21 cellular contexts compared by ENCODE assay signal in the genomic region with DNA sequence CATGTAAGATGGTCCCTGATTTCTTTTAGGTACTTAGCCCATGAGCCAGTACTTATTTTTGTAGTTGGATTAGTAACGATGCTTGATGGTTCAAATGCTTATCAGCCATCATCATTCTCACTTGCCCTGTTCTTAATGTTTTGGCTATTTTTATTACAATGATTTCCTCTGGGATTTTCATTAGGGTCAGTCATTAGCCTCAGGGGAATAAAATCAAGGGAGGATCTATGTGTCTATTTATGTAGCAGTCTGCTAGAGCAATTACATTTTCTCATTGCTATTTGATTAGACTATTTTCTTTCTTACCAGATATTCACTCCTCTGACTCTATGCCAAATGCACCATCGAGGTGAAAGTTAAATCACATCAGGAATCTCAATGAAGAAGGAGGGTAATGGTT. TPM values are rescaled to one million over a fixed set of nuclear protein-coding genes. Genes with fewer than 3 reads are reported as not detected.
"Had no signal": no experiment of that assay in that cellular context is flagged by ENCODE, and none has a peak within 500 bp of the region (broad histone marks: within the 10 kb centered on the region; RNA-seq: fewer than 3 reads in every experiment).

No MANE protein-coding gene starts in this region.

- ATAC-seq: activated CD4-positive, alpha-beta T cell treated with anti-CD3 and anti-CD28 coated beads for 36 hours; activated T-helper 17 cell treated with anti-CD3 and anti-CD28 coated beads, Interleukin-2, amount 50 U/mL, for 72 hours; PC-3 had no signal

- DNase-seq: activated CD4-positive, alpha-beta memory T cell treated with anti-CD3 and anti-CD28 coated beads, Interleukin-2, amount 10 ng/mL, durations not matched to agents 7 days and 5 days; activated CD4-positive, alpha-beta T cell treated with anti-CD3 and anti-CD28 coated beads for 36 hours; activated CD4-positive, alpha-beta T cell treated with anti-CD3 and anti-CD28 coated beads, Interleukin-2, amount 50 U/mL, for 1 hour; activated gamma-delta T cell; activated naive CD4-positive, alpha-beta T cell treated with anti-CD3 and anti-CD28 coated beads for 36 hours; activated T-cell treated with anti-CD3 and anti-CD28 coated beads for 4 hours; activated T-cell treated with anti-CD3 and anti-CD28 coated beads, Interleukin-2, amount 50 U/mL, for 48 hours; amygdala; brain microvascular endothelial cell; cerebellar nuclear complex; NCI-H1105 treated with DMSO at 0.1 percent for 48 hours; NCI-H1436 treated with DMSO at 0.1 percent for 48 hours; NCI-H187; NCI-H2081; NCI-H524; PC-3; SIG-M5; T-helper 1 cell; WERI-Rb-1 had no signal

- H3K36me3 ChIP-seq: brain microvascular endothelial cell, cardiac muscle cell, WERI-Rb-1 had no signal

- H3K27me3 ChIP-seq: brain microvascular endothelial cell, cardiac muscle cell had no signal

- H3K27ac ChIP-seq: brain microvascular endothelial cell, cardiac muscle cell, WERI-Rb-1 had no signal

- H3K4me3 ChIP-seq: cardiac muscle cell had no signal

RNA-seq across cellular contexts. Expression of gene MAP3K7CL, which starts 46.1 kb away (rescaled TPM):
- polyA plus RNA-seq: cardiac muscle cell had no signal
